19 cellular contexts compared by ENCODE assay signal in genomic region chr16:83542491-83542890, GRCh38.
DNase-seq lines count a peak whose midpoint lies in the region; ATAC-seq and TF ChIP-seq lines count a peak whose summit lies in the region.
"Had no signal": no experiment of that assay in that cellular context is flagged by ENCODE, and none has a peak within 500 bp of the region (broad histone marks: within the 10 kb centered on the region; RNA-seq: fewer than 3 reads in every experiment).

No MANE protein-coding gene starts in this region.

- H3K4me3 ChIP-seq in AG10803 (ENCODE audit: low read length) (no peak overlapping the region), fibroblast of villous mesenchyme (ENCODE audit: low read depth, low read length) (no peak overlapping the region), Caco-2 (ENCODE audit: low read depth, low read length) (no peak overlapping the region)
- H3K4me3 ChIP-seq: A549; BLaER1 treated with 17β-estradiol and CSF1 and Interleukin-3, amounts not matched to agents 10 nM and 100 nM; GM12878 had no signal

- H3K4me1 Mint-ChIP-seq in Caco-2 (ENCODE audit: low read depth, unreplicated experiment) = no peaks in the 10 kb centered on the region
- H3K4me1 Mint-ChIP-seq in activated CD8-positive, alpha-beta T cell treated with anti-CD3 and anti-CD28 coated beads for 36 hours (ENCODE audit: low read depth) = no peaks in the 10 kb centered on the region
- H3K4me1 Mint-ChIP-seq: B cell; CD8-positive, alpha-beta memory T cell had no signal

- peak; percentile 31 for DNase-seq in AG10803 (ENCODE audit: low read depth)
- DNase-seq in G401 (ENCODE audit: low spot score) = peak; percentile 52
- peak; percentile 5 for DNase-seq in cerebellum (ENCODE audit: low spot score)
- peak; percentile 38 for DNase-seq in fibroblast of villous mesenchyme (ENCODE audit: low read depth)
- DNase-seq in Caco-2 = no peak
- DNase-seq in head of caudate nucleus = no peak
- no peak for DNase-seq in left ventricle myocardium superior
- DNase-seq in activated CD8-positive, alpha-beta T cell treated with anti-CD3 and anti-CD28 coated beads for 36 hours = no peak
- DNase-seq: AML-193; Calu3; CD4-positive, alpha-beta T cell; CD8-positive, alpha-beta memory T cell; COR-L47; DMS79 treated with DMSO at 0.1 percent for 48 hours; GDM1 had no signal

- no TSS peak for BruUV-seq in Caco-2 (replicated peaks; lab: Mats Ljungman, UMichigan)

- CTCF ChIA-PET in Caco-2 (lab: Charles Lee) = no interaction called here
- CTCF ChIA-PET in activated CD8-positive, alpha-beta T cell treated with anti-CD3 and anti-CD28 coated beads for 36 hours (lab: Charles Lee) = no interaction called here

- TF ChIP-seq CTCF in AG10803 (conservative IDR thresholded peaks at IDR 0.05; ENCODE audit: low read length) (no peak), fibroblast of villous mesenchyme (IDR thresholded peaks at IDR 0.05; ENCODE audit: insufficient read depth, low read depth, low read length) (no peak), Caco-2 (IDR thresholded peaks at IDR 0.05; ENCODE audit: insufficient read depth in 1 of 2, low read depth in 1 of 2, low read length in 1 of 2, severe bottlenecking in 1 of 2, unreplicated experiment in 1 of 2) (no peak)
- no peak for TF ChIP-seq CTCF in activated CD8-positive, alpha-beta T cell treated with anti-CD3 and anti-CD28 coated beads for 36 hours (IDR thresholded peaks at IDR 0.05)

- intact Hi-C loops in Caco-2 (cut with micrococcal nuclease; ENCODE audit: unreplicated experiment) = no loop called here
- intact Hi-C loops in head of caudate nucleus (cut with DNase I) = no loop called here
- intact Hi-C loops in left ventricle myocardium superior (cut with micrococcal nuclease) = no loop called here
- intact Hi-C loops in activated CD8-positive, alpha-beta T cell treated with anti-CD3 and anti-CD28 coated beads for 36 hours (cut with micrococcal nuclease) = no loop called here

- no peak overlapping the region for H3K4me3 Mint-ChIP-seq in Caco-2 (ENCODE audit: unreplicated experiment)
- no peak overlapping the region for H3K4me3 Mint-ChIP-seq in activated CD8-positive, alpha-beta T cell treated with anti-CD3 and anti-CD28 coated beads for 36 hours
- H3K4me3 Mint-ChIP-seq: B cell; CD4-positive, alpha-beta T cell; CD8-positive, alpha-beta memory T cell had no signal

- peaks cover 8% of the 10 kb centered on the region for H3K27me3 Mint-ChIP-seq in Caco-2 (ENCODE audit: insufficient read depth, unreplicated experiment)
- H3K27me3 Mint-ChIP-seq in activated CD8-positive, alpha-beta T cell treated with anti-CD3 and anti-CD28 coated beads for 36 hours = no peaks in the 10 kb centered on the region
- H3K27me3 Mint-ChIP-seq: B cell; CD4-positive, alpha-beta T cell; CD8-positive, alpha-beta memory T cell had no signal

- H3K27me3 ChIP-seq in Caco-2 (replicated peaks; ENCODE audit: control insufficient read depth, insufficient read depth, low read length) = no peaks in the 10 kb centered on the region
- H3K27me3 ChIP-seq: BLaER1 treated with 17β-estradiol and CSF1 and Interleukin-3, amounts not matched to agents 10 nM and 100 nM had no signal

- in situ Hi-C loops in G401 (cut with HindIII; ENCODE audit: low sequenced_read_pairs) = no loop called here

- POLR2A ChIA-PET in Caco-2 (lab: Charles Lee) = no interaction called here
- POLR2A ChIA-PET in activated CD8-positive, alpha-beta T cell treated with anti-CD3 and anti-CD28 coated beads for 36 hours (lab: Charles Lee) = no interaction called here

- H3K9me3 ChIP-seq in Caco-2 = 0 out of 2 replicates have a peak, but pooled peaks cover 2% of the 10 kb centered on the region
- H3K9me3 ChIP-seq: A549; BLaER1 treated with 17β-estradiol and CSF1 and Interleukin-3, amounts not matched to agents 10 nM and 100 nM had no signal

- no peak for ATAC-seq in left ventricle myocardium superior
- ATAC-seq in activated CD8-positive, alpha-beta T cell treated with anti-CD3 and anti-CD28 coated beads for 36 hours = no peak
- ATAC-seq: A549, GM12878 had no signal

- no peak overlapping the region for H3K27ac Mint-ChIP-seq in Caco-2 (ENCODE audit: unreplicated experiment)
- no peak overlapping the region for H3K27ac Mint-ChIP-seq in activated CD8-positive, alpha-beta T cell treated with anti-CD3 and anti-CD28 coated beads for 36 hours
- H3K27ac Mint-ChIP-seq: B cell; CD4-positive, alpha-beta T cell; CD8-positive, alpha-beta memory T cell had no signal

- H3K36me3 ChIP-seq in Caco-2 (ENCODE audit: control insufficient read depth, insufficient read depth, low read length) = no peaks in the 10 kb centered on the region
- H3K36me3 ChIP-seq: BLaER1 treated with 17β-estradiol and CSF1 and Interleukin-3, amounts not matched to agents 10 nM and 100 nM had no signal

- H3K9me3 Mint-ChIP-seq in Caco-2 (ENCODE audit: unreplicated experiment) = no peaks in the 10 kb centered on the region
- peaks cover 1% of the 10 kb centered on the region for H3K9me3 Mint-ChIP-seq in activated CD8-positive, alpha-beta T cell treated with anti-CD3 and anti-CD28 coated beads for 36 hours

- no peaks in the 10 kb centered on the region for H3K4me1 ChIP-seq in Caco-2
- H3K4me1 ChIP-seq: A549; BLaER1 treated with 17β-estradiol and CSF1 and Interleukin-3, amounts not matched to agents 10 nM and 100 nM had no signal

- H3K36me3 Mint-ChIP-seq in Caco-2 (ENCODE audit: insufficient read depth, unreplicated experiment) = no peaks in the 10 kb centered on the region
- H3K36me3 Mint-ChIP-seq in activated CD8-positive, alpha-beta T cell treated with anti-CD3 and anti-CD28 coated beads for 36 hours (ENCODE audit: low read depth) = no peaks in the 10 kb centered on the region
- H3K36me3 Mint-ChIP-seq: CD8-positive, alpha-beta memory T cell had no signal

Comparison
In these comparisons a context has a peak if more than half of its experiments do, and no peak if none do; other contexts are left out.
1. DNase-seq: peak in AG10803 (single experiment), G401 (single experiment), cerebellum (single experiment) and fibroblast of villous mesenchyme (single experiment); none in Caco-2 (0 of 2), head of caudate nucleus (0 of 42), left ventricle myocardium superior (single experiment) and activated CD8-positive, alpha-beta T cell treated with anti-CD3 and anti-CD28 coated beads for 36 hours (single experiment).